19 cellular contexts compared by ENCODE assay signal in genomic region chr5:179918742-179919486, GRCh38. TPM values are rescaled to one million over a fixed set of nuclear protein-coding genes. Genes with fewer than 3 reads are reported as not detected.
A peak's percentile ranks its signal among the peaks of the same experiment; 100 is the strongest.
DNase-seq lines count a peak whose midpoint lies in the region; ATAC-seq, FAIRE-seq and TF ChIP-seq lines count a peak whose summit lies in the region.
"Had no signal": no experiment of that assay in that cellular context is flagged by ENCODE, and none has a peak within 500 bp of the region (broad histone marks: within the 10 kb centered on the region; RNA-seq: fewer than 3 reads in every experiment).

No MANE protein-coding gene starts in this region.

- CTCF ChIA-PET in activated CD8-positive, alpha-beta memory T cell treated with anti-CD3 and anti-CD28 coated beads, Interleukin-2, amount 10 ng/mL, durations not matched to agents 7 days and 5 days (lab: Charles Lee) = interaction anchor here (1.1 kb wide), 1 partner anchor 10 kb away, joined by 3 read pairs; no protein-coding TSS in a partner anchor
- CTCF ChIA-PET in CD4-positive, alpha-beta memory T cell (lab: Charles Lee; ENCODE audit: partially characterized antibody) = interaction anchor here (0.8 to 1.4 kb wide), 3 partner anchors 11 to 117 kb away, joined by 3 to 4 read pairs (median 3); no protein-coding TSS in a partner anchor

- no peak for TF ChIP-seq CTCF in coronary artery (IDR thresholded peaks at IDR 0.05)
- TF ChIP-seq CTCF in testis (IDR thresholded peaks at IDR 0.05) = no peak
- no peak for TF ChIP-seq CTCF in D721Med (IDR thresholded peaks at IDR 0.05; ENCODE audit: insufficient read depth, missing control alignments)

- H4K91ac ChIP-seq in neuronal stem cell (ENCODE audit: low read depth, low read length, poor library complexity) = no peak overlapping the region

- no peak overlapping the region for H3K27ac Mint-ChIP-seq in activated CD8-positive, alpha-beta memory T cell treated with anti-CD3 and anti-CD28 coated beads, Interleukin-2, amount 10 ng/mL, durations not matched to agents 7 days and 5 days
- H3K27ac Mint-ChIP-seq in CD4-positive, alpha-beta memory T cell = no peak overlapping the region
- H3K27ac Mint-ChIP-seq: CD4-positive, alpha-beta T cell had no signal

- H3K27ac ChIP-seq in coronary artery = no peak overlapping the region
- H3K27ac ChIP-seq in neuronal stem cell (replicated peaks; ENCODE audit: low read length) = no peak overlapping the region
- no peak overlapping the region for H3K27ac ChIP-seq in testis
- H3K27ac ChIP-seq in CD4-positive, alpha-beta memory T cell (ENCODE audit: low read depth, low read length) = no peak overlapping the region

- TF ChIP-seq POLR2A in testis (IDR thresholded peaks at IDR 0.05) = no peak

- no peak overlapping the region for H3K4me3 ChIP-seq in coronary artery
- no peak overlapping the region for H3K4me3 ChIP-seq in neuronal stem cell (ENCODE audit: low read length in 2 of 2)
- no peak overlapping the region for H3K4me3 ChIP-seq in testis
- no peak overlapping the region for H3K4me3 ChIP-seq in CD4-positive, alpha-beta memory T cell (ENCODE audit: low read length in 2 of 2)

- H2AK5ac ChIP-seq in neuronal stem cell (ENCODE audit: low read depth, low read length) = no peak overlapping the region

- intact Hi-C loops in testis (cut with DNase I; ENCODE audit: low total_unique reads) = loop anchor here (10.0 kb wide), 1 partner anchor 166 kb away; no protein-coding TSS in a partner anchor
- intact Hi-C loops in CD4-positive, alpha-beta memory T cell (cut with micrococcal nuclease) = no loop called here

- H3K36me3 ChIP-seq in neuronal stem cell (replicated peaks in 1 of 2; ENCODE audit: control insufficient read depth in 2 of 2, insufficient read depth in 2 of 2, low read length in 2 of 2) (peaks cover 2 to 8% of the 10 kb centered on the region in 2 donors), testis (ENCODE audit: low read depth, missing control alignments) (no peaks in the 10 kb centered on the region)
- H3K36me3 ChIP-seq in CD4-positive, alpha-beta memory T cell (ENCODE audit: insufficient read depth, low read length) = no peaks in the 10 kb centered on the region

- H4K8ac ChIP-seq in neuronal stem cell (ENCODE audit: low read depth, low read length) = no peak overlapping the region

- no peak overlapping the region for H2AFZ ChIP-seq in neuronal stem cell (ENCODE audit: low read length)

- FAIRE-seq in D721Med (lab: Jason Lieb, UNC) = no peak
- FAIRE-seq: G401.6, GM12891 had no signal

- no peak overlapping the region for H3K18ac ChIP-seq in neuronal stem cell (ENCODE audit: low read length)

- peak overlapping the region; percentile 30 for H2BK5ac ChIP-seq in neuronal stem cell (ENCODE audit: low read length)

- H3K23ac ChIP-seq in neuronal stem cell (ENCODE audit: low read depth, low read length, poor library complexity) = no peak overlapping the region

- no peaks in the 10 kb centered on the region for H3K27me3 ChIP-seq in neuronal stem cell (ENCODE audit: control insufficient read depth in 3 of 3, insufficient read depth in 3 of 3, low read depth in 1 of 3, low read length in 3 of 3)
- H3K27me3 ChIP-seq in testis = no peaks in the 10 kb centered on the region
- H3K27me3 ChIP-seq in CD4-positive, alpha-beta memory T cell (ENCODE audit: insufficient read depth, low read length) = peaks cover 4% of the 10 kb centered on the region

- no peak overlapping the region for H3K9ac ChIP-seq in neuronal stem cell (ENCODE audit: low read depth, low read length, poor library complexity)

- H2BK12ac ChIP-seq in neuronal stem cell (ENCODE audit: low read length) = no peak overlapping the region

- no peak overlapping the region for H2BK120ac ChIP-seq in neuronal stem cell (ENCODE audit: low read depth, low read length)

- no peaks in the 10 kb centered on the region for H3K9me3 ChIP-seq in neuronal stem cell (replicated peaks in 1 of 2; ENCODE audit: control insufficient read depth in 2 of 2, insufficient read depth in 1 of 2, low read depth in 1 of 2, low read length in 2 of 2)
- no peaks in the 10 kb centered on the region for H3K9me3 ChIP-seq in testis
- no peaks in the 10 kb centered on the region for H3K9me3 ChIP-seq in CD4-positive, alpha-beta memory T cell (ENCODE audit: control insufficient read depth in 1 of 2, low read length in 2 of 2)

- WGBS in neuronal stem cell (ENCODE audit: extremely low coverage in 2 of 2, insufficient read length in 2 of 2, insufficient replicate concordance in 1 of 2), 2 donors = no CpG with 5 or more reads among the region's 19 CpGs
- 84 to 94% methylated on average over 19 of the region's 19 CpGs for WGBS in testis, 2 donors

- H3K79me1 ChIP-seq in neuronal stem cell (ENCODE audit: low read depth, low read length) = no peaks in the 10 kb centered on the region

- no peak overlapping the region for H3K4ac ChIP-seq in neuronal stem cell (ENCODE audit: low read length)

- H3K4me1 ChIP-seq in neuronal stem cell (ENCODE audit: control insufficient read depth in 2 of 2, insufficient read depth in 1 of 2, low read depth in 1 of 2, low read length in 2 of 2) = peaks cover 4 to 5% of the 10 kb centered on the region in 2 donors
- no peaks in the 10 kb centered on the region for H3K4me1 ChIP-seq in testis
- H3K4me1 ChIP-seq in CD4-positive, alpha-beta memory T cell (ENCODE audit: insufficient read depth, low read length) = peaks cover 5% of the 10 kb centered on the region

- no peak overlapping the region for H3K4me2 ChIP-seq in neuronal stem cell (ENCODE audit: insufficient read depth, low read length, poor library complexity, severe bottlenecking)

- H3K9me3 Mint-ChIP-seq in activated CD8-positive, alpha-beta memory T cell treated with anti-CD3 and anti-CD28 coated beads, Interleukin-2, amount 10 ng/mL, durations not matched to agents 7 days and 5 days (ENCODE audit: low read depth) = no peaks in the 10 kb centered on the region
- H3K9me3 Mint-ChIP-seq in CD4-positive, alpha-beta memory T cell = no peaks in the 10 kb centered on the region
- H3K9me3 Mint-ChIP-seq: CD4-positive, alpha-beta T cell; H9 had no signal

- DNase-seq in activated CD8-positive, alpha-beta memory T cell treated with anti-CD3 and anti-CD28 coated beads, Interleukin-2, amount 50 U/mL, for 48 hours = peak; percentile 20
- no peak for DNase-seq in activated CD8-positive, alpha-beta memory T cell treated with anti-CD3 and anti-CD28 coated beads, Interleukin-2, amount 10 ng/mL, durations not matched to agents 7 days and 5 days
- DNase-seq in coronary artery (ENCODE audit: low spot score) (peak; percentile 57), neuronal stem cell (ENCODE audit: low spot score) (no peak), testis (peak; percentile 8), D721Med (ENCODE audit: insufficient read length, low spot score) (no peak)
- DNase-seq in CD4-positive, alpha-beta memory T cell = no peak
- DNase-seq: 8988T; AML-193; C1 segment of cervical spinal cord; CD4-positive, alpha-beta T cell; DMS153; DMS79 treated with DMSO at 0.1 percent for 48 hours; EL; GOT3; H9 had no signal

- H3K36me3 Mint-ChIP-seq in activated CD8-positive, alpha-beta memory T cell treated with anti-CD3 and anti-CD28 coated beads, Interleukin-2, amount 10 ng/mL, durations not matched to agents 7 days and 5 days = no peaks in the 10 kb centered on the region
- no peaks in the 10 kb centered on the region for H3K36me3 Mint-ChIP-seq in CD4-positive, alpha-beta memory T cell

- no peak overlapping the region for H3K14ac ChIP-seq in neuronal stem cell (ENCODE audit: low read length)

- no peak overlapping the region for H2BK15ac ChIP-seq in neuronal stem cell (ENCODE audit: low read length)

- no peak overlapping the region for H3K4me3 Mint-ChIP-seq in activated CD8-positive, alpha-beta memory T cell treated with anti-CD3 and anti-CD28 coated beads, Interleukin-2, amount 10 ng/mL, durations not matched to agents 7 days and 5 days
- H3K4me3 Mint-ChIP-seq in CD4-positive, alpha-beta memory T cell = no peak overlapping the region
- H3K4me3 Mint-ChIP-seq: CD4-positive, alpha-beta T cell; H9 had no signal

- peaks cover 7% of the 10 kb centered on the region for H3K4me1 Mint-ChIP-seq in activated CD8-positive, alpha-beta memory T cell treated with anti-CD3 and anti-CD28 coated beads, Interleukin-2, amount 10 ng/mL, durations not matched to agents 7 days and 5 days
- no peaks in the 10 kb centered on the region for H3K4me1 Mint-ChIP-seq in CD4-positive, alpha-beta memory T cell

- H3K27me3 Mint-ChIP-seq in activated CD8-positive, alpha-beta memory T cell treated with anti-CD3 and anti-CD28 coated beads, Interleukin-2, amount 10 ng/mL, durations not matched to agents 7 days and 5 days = peaks cover 6% of the 10 kb centered on the region
- peaks cover 0 to 1% of the 10 kb centered on the region in 2 donors for H3K27me3 Mint-ChIP-seq in CD4-positive, alpha-beta memory T cell

- no peak for ATAC-seq in activated CD8-positive, alpha-beta memory T cell treated with anti-CD3 and anti-CD28 coated beads, Interleukin-2, amount 10 ng/mL, durations not matched to agents 7 days and 5 days
- ATAC-seq in GM19455 (IDR thresholded peaks at IDR 0.05; ENCODE audit: unreplicated experiment) = no peak

- POLR2A ChIA-PET in CD4-positive, alpha-beta memory T cell (lab: Charles Lee; ENCODE audit: partially characterized antibody) = interaction anchor here (1.1 kb wide), 1 partner anchor 10 kb away, joined by 3 read pairs; no protein-coding TSS in a partner anchor

RNA-seq across cellular contexts. Expression of gene TBC1D9B, which starts 11.2 kb away (rescaled TPM):
- 10 to 100 TPM; 71.6 to 83.3 TPM for total RNA-seq in activated CD8-positive, alpha-beta memory T cell treated with anti-CD3 and anti-CD28 coated beads, Interleukin-2, amount 10 ng/mL, durations not matched to agents 7 days and 5 days
- polyA plus RNA-seq in neuronal stem cell (2013, experiment 1 of 2) = 41.1 TPM
- 39.6 TPM for polyA plus RNA-seq in neuronal stem cell (2013, experiment 2 of 2)
- total RNA-seq in testis = 100 to 1,000 TPM; 122 to 134 TPM
- 76.1 TPM for polyA plus RNA-seq in testis (ENCODE audit: insufficient read depth, low read depth, low replicate concordance)
- total RNA-seq in CD4-positive, alpha-beta memory T cell = 10 to 100 TPM; 84.3 to 85.0 TPM
- 10 to 100 TPM in 1 of 2 donors, 1 to 10 TPM in 1; 9.3 to 38.0 TPM for polyA plus RNA-seq in CD4-positive, alpha-beta memory T cell

Comparison
In these comparisons a context has a peak if more than half of its experiments do, and no peak if none do; other contexts are left out.
1. DNase-seq: peak in activated CD8-positive, alpha-beta memory T cell treated with anti-CD3 and anti-CD28 coated beads, Interleukin-2, amount 50 U/mL, for 48 hours (single experiment), coronary artery (single experiment) and testis (single experiment); none in activated CD8-positive, alpha-beta memory T cell treated with anti-CD3 and anti-CD28 coated beads, Interleukin-2, amount 10 ng/mL, durations not matched to agents 7 days and 5 days (single experiment), neuronal stem cell (single experiment), CD4-positive, alpha-beta memory T cell (0 of 5) and D721Med (single experiment).